Comparison of ENCODE assay signal across 8 cellular contexts in genomic region chr10:45464958-45465567, GRCh38.
DNase-seq lines count a peak whose midpoint lies in the region; ATAC-seq, FAIRE-seq and TF ChIP-seq lines count a peak whose summit lies in the region.

No MANE protein-coding gene starts in this region.

- intact Hi-C loops in upper lobe of right lung (cut with DNase I), result no loop called here

- peaks cover 6% of the 10 kb centered on the region for H3K4me1 ChIP-seq in upper lobe of right lung

- FAIRE-seq in D721Med (lab: Jason Lieb, UNC), result no peak

- no peak overlapping the region for H3K27ac ChIP-seq in upper lobe of right lung

- H3K27me3 ChIP-seq in upper lobe of right lung, result no peaks in the 10 kb centered on the region

- peak; percentile 52 for DNase-seq in D721Med (ENCODE audit: insufficient read length, low spot score)
- DNase-seq in HS-5 (ENCODE audit: low read depth), result peak; percentile 9
- DNase-seq in SK-N-DZ (ENCODE audit: low spot score), result peak; percentile 64
- DNase-seq in activated naive CD4-positive, alpha-beta T cell treated with Interleukin-2 at 50 U/mL for 16 hours, result peak; percentile 76
- peak; percentile 27 for DNase-seq in glomerular endothelial cell (ENCODE audit: extremely low read depth, low read depth, low spot score)
- peak; percentile 84 for DNase-seq in pons (ENCODE audit: low spot score)
- DNase-seq in upper lobe of right lung, result peak; percentile 84

- ATAC-seq in GM19455 (IDR thresholded peaks at IDR 0.05; ENCODE audit: unreplicated experiment) (peak; percentile 46), upper lobe of right lung (peak; percentile 92)

- peak; percentile 78 for TF ChIP-seq CTCF in D721Med (IDR thresholded peaks at IDR 0.05; ENCODE audit: insufficient read depth, missing control alignments)
- TF ChIP-seq CTCF in upper lobe of right lung (IDR thresholded peaks at IDR 0.05), result peak; percentile 89

- peaks cover 8% of the 10 kb centered on the region for H3K36me3 ChIP-seq in upper lobe of right lung

- no peaks in the 10 kb centered on the region for H3K9me3 ChIP-seq in upper lobe of right lung

- no peak overlapping the region for H3K4me3 ChIP-seq in upper lobe of right lung

Comparison
In these comparisons a context has a peak if more than half of its experiments do, and no peak if none do; other contexts are left out.
1. DNase-seq: peak in every context shown above with its lines; median percentile 84 in pons; 84 in upper lobe of right lung; 76 in activated naive CD4-positive, alpha-beta T cell treated with Interleukin-2 at 50 U/mL for 16 hours; 64 in SK-N-DZ; 52 in D721Med; 27 in glomerular endothelial cell; 9 in HS-5.